1 cellular context compared by ENCODE assay signal in the genomic region with DNA sequence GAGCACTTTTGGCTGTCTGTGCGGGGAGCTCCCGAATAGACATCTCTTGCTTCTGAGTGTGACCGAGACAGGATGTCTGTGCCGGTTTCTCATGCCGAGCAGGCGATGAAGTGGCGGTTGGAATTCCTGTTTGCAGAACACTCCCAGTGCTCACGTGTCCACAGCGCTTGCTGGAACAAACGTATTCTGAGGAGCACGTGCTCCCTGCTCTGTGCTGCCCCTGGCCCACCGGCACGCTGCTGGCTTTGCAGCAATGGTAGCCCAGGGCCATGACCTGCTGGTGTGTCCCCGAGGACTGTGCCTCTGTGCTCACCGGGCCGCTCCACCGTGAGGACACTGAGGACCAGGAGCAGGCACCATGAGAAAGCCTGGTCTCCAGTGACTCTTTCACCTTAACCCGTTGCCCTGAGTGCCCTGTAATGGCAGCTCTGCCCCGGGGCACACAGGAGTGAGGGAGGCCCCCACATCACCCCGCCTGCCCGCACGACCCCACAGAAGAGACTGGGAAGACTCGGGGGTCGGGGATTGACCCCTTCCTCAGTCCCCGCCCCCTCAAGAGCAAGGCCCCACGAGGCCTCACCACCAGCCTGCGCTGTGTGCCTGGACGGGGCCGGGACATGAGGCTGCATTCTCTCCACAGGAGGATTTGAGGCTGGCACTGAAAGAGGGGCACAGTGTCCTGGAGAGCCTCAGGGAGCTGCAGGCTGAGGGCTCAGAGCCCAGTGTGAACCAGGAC.
A peak's percentile ranks its signal among the peaks of the same experiment; 100 is the strongest.
TF ChIP-seq lines count a peak whose summit lies in the region.

No MANE protein-coding gene starts in this region.

TF ChIP-seq in K562, 482 proteins besides CTCF, POLR2A, EP300 and RAD21 (continued from another document):
- TF ChIP-seq, protein P1, sequence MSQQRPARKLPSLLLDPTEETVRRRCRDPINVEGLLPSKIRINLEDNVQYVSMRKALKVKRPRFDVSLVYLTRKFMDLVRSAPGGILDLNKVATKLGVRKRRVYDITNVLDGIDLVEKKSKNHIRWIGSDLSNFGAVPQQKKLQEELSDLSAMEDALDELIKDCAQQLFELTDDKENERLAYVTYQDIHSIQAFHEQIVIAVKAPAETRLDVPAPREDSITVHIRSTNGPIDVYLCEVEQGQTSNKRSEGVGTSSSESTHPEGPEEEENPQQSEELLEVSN (IDR thresholded peaks at IDR 0.05; ENCODE audit: borderline replicate concordance in 1 of 2, extremely low read depth in 1 of 2, insufficient read depth in 1 of 2, insufficient read length in 1 of 2, low read depth in 1 of 2, low read length in 1 of 2, poor library complexity in 1 of 2, severe bottlenecking in 1 of 2), result peak in 1 of 2 experiments; percentile 9
